8 cellular contexts compared by ENCODE assay signal in genomic region chr21:41954654-41955499, GRCh38. TPM values are rescaled to one million over a fixed set of nuclear protein-coding genes. Genes with fewer than 3 reads are reported as not detected.
DNase-seq lines count a peak whose midpoint lies in the region; ATAC-seq and TF ChIP-seq lines count a peak whose summit lies in the region.

No MANE protein-coding gene starts in this region.

- CTCF ChIA-PET in activated naive CD4-positive, alpha-beta T cell treated with anti-CD3 and anti-CD28 coated beads, Interleukin-2, amount 10 ng/mL, durations not matched to agents 7 days and 5 days (lab: Charles Lee) = no interaction called here

- peaks cover 0 to 55% (median 20%) of the 10 kb centered on the region in 3 donors for H3K4me1 ChIP-seq in gastroesophageal sphincter
- H3K4me1 ChIP-seq in subcutaneous abdominal adipose tissue (ENCODE audit: control insufficient read depth in 5 of 5, insufficient read depth in 5 of 5, low read length in 5 of 5) = peaks cover 20 to 77% (median 67%) of the 10 kb centered on the region in 5 donors

- no peak overlapping the region for H3K9ac ChIP-seq in subcutaneous abdominal adipose tissue (ENCODE audit: low read length in 5 of 5)

- H3K27ac ChIP-seq in VCaP = peak overlapping the region; percentile 88
- peak overlapping the region in 3 of 4 donors; percentile 79 to 85 (median 83) for H3K27ac ChIP-seq in gastroesophageal sphincter
- peak overlapping the region; percentile 6 for H3K27ac ChIP-seq in subcutaneous abdominal adipose tissue (ENCODE audit: low read depth, low read length)

- WGBS in gastroesophageal sphincter (ENCODE audit: low coverage in 1 of 2), 2 donors = 90 to 91% methylated on average over 17 to 20 of the region's 20 CpGs

- TF ChIP-seq POLR2A in gastroesophageal sphincter (IDR thresholded peaks at IDR 0.05) = no peak

- ATAC-seq in gastroesophageal sphincter (no peak), HG03095 (IDR thresholded peaks at IDR 0.05; ENCODE audit: unreplicated experiment) (no peak), HG03045 (IDR thresholded peaks at IDR 0.05; ENCODE audit: unreplicated experiment) (no peak)

- no peak for TF ChIP-seq EP300 in gastroesophageal sphincter (IDR thresholded peaks at IDR 0.05)

- H3K4me3 ChIP-seq in gastroesophageal sphincter (no peak overlapping the region), subcutaneous abdominal adipose tissue (ENCODE audit: low read depth in 1 of 5, low read length in 5 of 5) (no peak overlapping the region)

- DNase-seq in activated naive CD4-positive, alpha-beta T cell treated with anti-CD3 and anti-CD28 coated beads, Interleukin-2, amount 10 ng/mL, durations not matched to agents 7 days and 5 days = no peak
- DNase-seq in activated naive CD4-positive, alpha-beta T cell (lab: John Stamatoyannopoulos, UW) = no peak
- DNase-seq in HT-29 (ENCODE audit: low spot score) = no peak

- H3K9me3 Mint-ChIP-seq in activated naive CD4-positive, alpha-beta T cell treated with anti-CD3 and anti-CD28 coated beads, Interleukin-2, amount 10 ng/mL, durations not matched to agents 7 days and 5 days = no peaks in the 10 kb centered on the region

- peaks cover 11% of the 10 kb centered on the region for H3K4me1 Mint-ChIP-seq in activated naive CD4-positive, alpha-beta T cell treated with anti-CD3 and anti-CD28 coated beads, Interleukin-2, amount 10 ng/mL, durations not matched to agents 7 days and 5 days

- H3K36me3 ChIP-seq in gastroesophageal sphincter (peaks cover 0 to 2% of the 10 kb centered on the region in 2 donors), subcutaneous abdominal adipose tissue (ENCODE audit: control insufficient read depth in 5 of 5, insufficient read depth in 5 of 5, low read length in 5 of 5) (peaks cover 0 to 5% (median 4%) of the 10 kb centered on the region in 5 donors)

- H3K27me3 Mint-ChIP-seq in activated naive CD4-positive, alpha-beta T cell treated with anti-CD3 and anti-CD28 coated beads, Interleukin-2, amount 10 ng/mL, durations not matched to agents 7 days and 5 days = peaks cover 52% of the 10 kb centered on the region

- TF ChIP-seq CTCF in VCaP (conservative IDR thresholded peaks at IDR 0.05) (no peak), gastroesophageal sphincter (IDR thresholded peaks at IDR 0.05) (no peak)

- no peaks in the 10 kb centered on the region for H3K36me3 Mint-ChIP-seq in activated naive CD4-positive, alpha-beta T cell treated with anti-CD3 and anti-CD28 coated beads, Interleukin-2, amount 10 ng/mL, durations not matched to agents 7 days and 5 days

- H3K27me3 ChIP-seq in gastroesophageal sphincter = no peaks in the 10 kb centered on the region
- H3K27me3 ChIP-seq in subcutaneous abdominal adipose tissue (ENCODE audit: control insufficient read depth in 5 of 5, insufficient read depth in 4 of 5, low read length in 5 of 5) = no peaks in the 10 kb centered on the region

- H3K27ac Mint-ChIP-seq in activated naive CD4-positive, alpha-beta T cell treated with anti-CD3 and anti-CD28 coated beads, Interleukin-2, amount 10 ng/mL, durations not matched to agents 7 days and 5 days = no peak overlapping the region

- peak overlapping the region; percentile 10 for H3K4me3 Mint-ChIP-seq in activated naive CD4-positive, alpha-beta T cell treated with anti-CD3 and anti-CD28 coated beads, Interleukin-2, amount 10 ng/mL, durations not matched to agents 7 days and 5 days

- H3K9me3 ChIP-seq in gastroesophageal sphincter (no peaks in the 10 kb centered on the region), subcutaneous abdominal adipose tissue (ENCODE audit: control insufficient read depth in 5 of 5, low read length in 5 of 5) (no peaks in the 10 kb centered on the region)

RNA-seq across cellular contexts. Expression of gene C2CD2, which starts 1.1 kb away (rescaled TPM):
- 10 to 100 TPM; 15.6 to 38.9 (median 18.7) TPM for total RNA-seq in gastroesophageal sphincter
- 10.6 and 17.9 TPM in 2 replicates for total RNA-seq in HT-29 (2014; rRNA removed; shearing (Covaris generic))

RNA-seq across cellular contexts. Expression of gene ZBTB21, which starts 55.3 kb away (rescaled TPM):
- total RNA-seq in gastroesophageal sphincter = 10 to 100 TPM in 2 of 4 donors, 1 to 10 TPM in 2; 6.6 to 14.1 (median 9.4) TPM
- total RNA-seq in HT-29 (2014; rRNA removed; shearing (Covaris generic)) = 7.5 and 11.8 TPM in 2 replicates

Comparison
In these comparisons a context has a peak if more than half of its experiments do, and no peak if none do; other contexts are left out.
1. H3K27ac ChIP-seq: peak in every context shown above with its lines; median percentile 88 in VCaP; 83 in gastroesophageal sphincter; 6 in subcutaneous abdominal adipose tissue.